Comparison of ENCODE assay signal across 8 cellular contexts in genomic region chr10:3803884-3804741, GRCh38. TPM values are rescaled to one million over a fixed set of nuclear protein-coding genes. Genes with fewer than 3 reads are reported as not detected.
DNase-seq lines count a peak whose midpoint lies in the region; ATAC-seq and TF ChIP-seq lines count a peak whose summit lies in the region.

No MANE protein-coding gene starts in this region.

- ATAC-seq in HG02885 (IDR thresholded peaks at IDR 0.05; ENCODE audit: poor library complexity, unreplicated experiment): no peak

- H2BK15ac ChIP-seq in mesendoderm (replicated peaks; ENCODE audit: low read depth): no peak overlapping the region

- no peak overlapping the region for H4K5ac ChIP-seq in mesendoderm (ENCODE audit: low read length)

- H3K9ac ChIP-seq in mesendoderm (ENCODE audit: low read length): no peak overlapping the region

- H3K23ac ChIP-seq in mesendoderm (ENCODE audit: low read length): no peak overlapping the region

- DNase-seq in GF-D8 (lab: John Stamatoyannopoulos, UW) (peak; percentile 19), SIG-M5 (lab: John Stamatoyannopoulos, UW) (peak; percentile 27), mesendoderm (peak; percentile 76), tibial artery (no peak), iPS-NIHi7 (ENCODE audit: extremely low spot score) (no peak), NCI-H524 treated with DMSO at 0.1 percent for 48 hours (lab: John Stamatoyannopoulos, UW) (no peak)

- WGBS in mesendoderm (ENCODE audit: extremely low coverage, insufficient coverage, low lambda C conversion rate): no CpG with 5 or more reads among the region's 13 CpGs

- peak overlapping the region; percentile 66 for H2BK5ac ChIP-seq in mesendoderm (ENCODE audit: low read length)

- no peaks in the 10 kb centered on the region for H3K9me3 ChIP-seq in tibial artery

- H3K27ac ChIP-seq in angular gyrus (ENCODE audit: low read depth, low read length): peak overlapping the region; percentile 29
- peak overlapping the region; percentile 2 for H3K27ac ChIP-seq in mesendoderm (ENCODE audit: low read depth, low read length)
- peak overlapping the region; percentile 81 to 84 for H3K27ac ChIP-seq in tibial artery

- H3K4me3 ChIP-seq in mesendoderm (ENCODE audit: low read length) (no peak overlapping the region), tibial artery (no peak overlapping the region)

- peak overlapping the region; percentile 94 for H3K18ac ChIP-seq in mesendoderm (ENCODE audit: low read length)

- intact Hi-C loops in tibial artery (cut with DNase I; ENCODE audit: low total_unique reads): no loop called here

- H4K8ac ChIP-seq in mesendoderm (ENCODE audit: low read depth, low read length): no peak overlapping the region

- H3K4me2 ChIP-seq in mesendoderm (ENCODE audit: low read length): no peak overlapping the region

- peak overlapping the region; percentile 97 for H2BK120ac ChIP-seq in mesendoderm (ENCODE audit: low read depth, low read length)

- peak overlapping the region; percentile 82 for H3K4ac ChIP-seq in mesendoderm (ENCODE audit: low read depth, low read length)

- H3K4me1 ChIP-seq in mesendoderm (ENCODE audit: control insufficient read depth, low read depth, low read length): peaks cover 19% of the 10 kb centered on the region
- H3K4me1 ChIP-seq in tibial artery: peaks cover 0 to 43% (median 29%) of the 10 kb centered on the region in 4 donors

- no peak overlapping the region for H2AK5ac ChIP-seq in mesendoderm (ENCODE audit: low read length)

- TF ChIP-seq CTCF in tibial artery (IDR thresholded peaks at IDR 0.05): no peak

- H3K79me2 ChIP-seq in mesendoderm (ENCODE audit: control insufficient read depth, insufficient read depth, low read length): no peaks in the 10 kb centered on the region

- no peaks in the 10 kb centered on the region for H3K27me3 ChIP-seq in mesendoderm (ENCODE audit: insufficient read depth, low read length, poor library complexity)
- H3K27me3 ChIP-seq in tibial artery: no peaks in the 10 kb centered on the region

- peak overlapping the region; percentile 57 for H3K56ac ChIP-seq in mesendoderm (ENCODE audit: low read length)

- no peaks in the 10 kb centered on the region for H3K79me1 ChIP-seq in mesendoderm (ENCODE audit: low read length)

- H3K36me3 ChIP-seq in mesendoderm (ENCODE audit: control insufficient read depth, insufficient read depth, low read length) (no peaks in the 10 kb centered on the region), tibial artery (no peaks in the 10 kb centered on the region)

RNA-seq across cellular contexts. Expression of gene KLF6, which starts 19.1 kb away (rescaled TPM):
- polyA plus RNA-seq in mesendoderm (2013, experiment 1 of 2): 36.1 TPM
- 35.3 TPM for polyA plus RNA-seq in mesendoderm (2013, experiment 2 of 2)

Comparison
In these comparisons a context has a peak if more than half of its experiments do, and no peak if none do; other contexts are left out.
1. DNase-seq: peak in GF-D8 (single experiment), SIG-M5 (single experiment) and mesendoderm (single experiment); none in tibial artery (0 of 2), iPS-NIHi7 (single experiment) and NCI-H524 treated with DMSO at 0.1 percent for 48 hours (single experiment).
2. H3K27ac ChIP-seq: peak in every context shown above with its lines; median percentile 82 in tibial artery; 29 in angular gyrus; 2 in mesendoderm.